In the genomic region with DNA sequence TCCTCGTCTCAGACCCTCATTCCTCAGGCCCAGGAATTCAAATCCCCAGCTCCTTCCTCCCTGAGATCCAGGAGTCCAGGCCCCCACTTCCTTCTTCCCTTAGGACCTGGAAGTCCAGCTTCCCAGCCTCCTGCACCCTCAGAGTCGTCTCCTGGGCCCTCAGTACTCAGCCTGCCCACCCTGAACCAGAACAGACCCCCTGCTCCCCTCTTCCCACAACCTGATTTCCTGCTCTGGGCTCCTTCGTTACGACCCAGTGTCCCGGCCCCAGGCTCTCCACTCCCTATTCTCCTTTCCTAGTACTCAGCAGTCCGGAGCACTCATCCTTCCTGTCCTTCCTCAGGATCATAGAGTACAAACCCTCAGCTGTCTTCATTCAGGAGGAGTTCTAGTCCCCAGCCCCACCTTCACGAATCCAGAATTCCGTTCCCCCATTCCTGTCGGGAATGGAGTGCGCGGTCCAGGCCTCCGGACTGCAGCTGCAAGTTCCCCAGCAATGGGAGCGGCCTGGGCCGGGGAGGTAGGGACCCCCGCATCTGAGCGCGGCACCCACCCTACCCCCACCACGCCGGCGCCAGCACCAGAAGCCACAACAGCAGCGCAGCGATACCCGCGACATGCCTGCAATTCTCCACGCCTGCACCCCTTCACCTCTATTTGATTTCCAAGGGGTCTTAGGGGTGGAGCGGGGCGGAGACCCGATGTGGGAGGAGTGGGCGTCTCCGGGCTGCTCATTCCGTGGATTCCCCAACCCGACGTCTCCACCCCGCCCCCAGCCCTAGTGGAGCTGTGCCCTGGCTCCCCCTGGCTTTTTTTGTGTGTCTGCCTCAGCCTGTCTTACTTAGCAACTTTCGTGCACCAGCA, we compare ENCODE assay signal across 9 cellular contexts. TPM values are rescaled to one million over a fixed set of nuclear protein-coding genes. Genes with fewer than 3 reads are reported as not detected.
DNase-seq lines count a peak whose midpoint lies in the region; ATAC-seq, FAIRE-seq and TF ChIP-seq lines count a peak whose summit lies in the region.
"Had no signal": no experiment of that assay in that cellular context is flagged by ENCODE, and none has a peak within 500 bp of the region (broad histone marks: within the 10 kb centered on the region; RNA-seq: fewer than 3 reads in every experiment).

No MANE protein-coding gene starts in this region.

- peak overlapping the region; percentile 43 for H3K4me3 ChIP-seq in bronchial epithelial cell (ENCODE audit: low read depth, low read length)

- H3K36me3 Mint-ChIP-seq in mesothelial cell of epicardium: peaks cover 2% of the 10 kb centered on the region

- H3K36me3 ChIP-seq in bronchial epithelial cell (ENCODE audit: control insufficient read depth, insufficient read depth, low read length): peaks cover 10% of the 10 kb centered on the region

- ATAC-seq in HG02938 (IDR thresholded peaks at IDR 0.05; ENCODE audit: unreplicated experiment): no peak

- H3K4me1 Mint-ChIP-seq in mesothelial cell of epicardium: peaks cover 57% of the 10 kb centered on the region

- no peaks in the 10 kb centered on the region for H3K9me3 Mint-ChIP-seq in mesothelial cell of epicardium

- TF ChIP-seq CTCF in bronchial epithelial cell (IDR thresholded peaks at IDR 0.05; ENCODE audit: insufficient read depth, low read length, severe bottlenecking): peak; percentile 4
- no peak for TF ChIP-seq CTCF in mesothelial cell of epicardium (IDR thresholded peaks at IDR 0.05; ENCODE audit: unreplicated experiment)
- no peak for TF ChIP-seq CTCF in D721Med (IDR thresholded peaks at IDR 0.05; ENCODE audit: insufficient read depth, missing control alignments)

- H3K27me3 Mint-ChIP-seq in mesothelial cell of epicardium (ENCODE audit: low read depth): peaks cover 3% of the 10 kb centered on the region

- FAIRE-seq in bronchial epithelial cell (lab: Jason Lieb, UNC): peak; percentile 85
- FAIRE-seq in D721Med (lab: Jason Lieb, UNC): no peak

- H3K4me3 Mint-ChIP-seq in mesothelial cell of epicardium: peak overlapping the region; percentile 94

- H3K27ac Mint-ChIP-seq in mesothelial cell of epicardium: peak overlapping the region; percentile 96

- peak; percentile 21 to 60 (median 37) for DNase-seq in stimulated activated naive CD4-positive, alpha-beta T cell (lab: John Stamatoyannopoulos, UW)
- DNase-seq in stimulated activated naive CD4-positive, alpha-beta T cell treated with Interleukin-2 at 50 U/mL for 16 hours (lab: John Stamatoyannopoulos, UW): no peak
- DNase-seq in bronchial epithelial cell (ENCODE audit: low read depth): no peak
- DNase-seq in mesothelial cell of epicardium (ENCODE audit: low spot score in 2 of 2, unreplicated experiment in 2 of 2): peak in 1 of 2 experiments; percentile 67
- DNase-seq in NCI-H345 treated with DMSO at 0.1 percent for 48 hours (lab: John Stamatoyannopoulos, UW; ENCODE audit: unreplicated experiment): no peak
- DNase-seq in hepatic stellate cell (ENCODE audit: low spot score): no peak
- no peak for DNase-seq in D721Med (ENCODE audit: insufficient read length, low spot score)

- H3K27me3 ChIP-seq in bronchial epithelial cell (ENCODE audit: control insufficient read depth, insufficient read depth, low read length): no peaks in the 10 kb centered on the region

RNA-seq across cellular contexts. Expression of a gene that starts 12.7 kb away (rescaled TPM):
- total RNA-seq in bronchial epithelial cell (86.1 and 91.1 TPM in 2 replicates), mesothelial cell of epicardium (107 to 109 TPM (median 108 TPM) in 3 replicates)

RNA-seq across cellular contexts. Expression of a gene that starts 33.7 kb away (rescaled TPM):
- 7.9 and 9.2 TPM in 2 replicates for total RNA-seq in bronchial epithelial cell
- 13.2 to 15.8 TPM (median 14.5 TPM) in 3 replicates for total RNA-seq in mesothelial cell of epicardium

RNA-seq across cellular contexts. Expression of a gene that starts 36.4 kb away (rescaled TPM):
- total RNA-seq in bronchial epithelial cell: 0.26 and 1.6 TPM in 2 replicates
- total RNA-seq in mesothelial cell of epicardium: 1.2 to 2.7 TPM (median 1.4 TPM) in 3 replicates

RNA-seq across cellular contexts. Expression of a gene that starts 38.5 kb away (rescaled TPM):
- total RNA-seq in bronchial epithelial cell (not detected in 2 replicates), mesothelial cell of epicardium (0.27 to 0.40 TPM (median 0.34 TPM) in 3 replicates)
- total RNA-seq: RPMI7951 had no signal

Comparison
In these comparisons a context has a peak if more than half of its experiments do, and no peak if none do; other contexts are left out.
1. DNase-seq: peak in stimulated activated naive CD4-positive, alpha-beta T cell (6 of 6); none in stimulated activated naive CD4-positive, alpha-beta T cell treated with Interleukin-2 at 50 U/mL for 16 hours (single experiment), bronchial epithelial cell (single experiment), NCI-H345 treated with DMSO at 0.1 percent for 48 hours (single experiment), hepatic stellate cell (single experiment) and D721Med (single experiment).